ENCODE assay signal across 8 cellular contexts in genomic region chr13:77810430-77810829, GRCh38.
DNase-seq lines count a peak whose midpoint lies in the region; ATAC-seq and TF ChIP-seq lines count a peak whose summit lies in the region.

No MANE protein-coding gene starts in this region.

- no peak overlapping the region for H3K27ac ChIP-seq in A673 (ENCODE audit: low read depth, low read length, poor library complexity, severe bottlenecking)
- no peak overlapping the region for H3K27ac ChIP-seq in OCI-LY1 (ENCODE audit: low read depth, low read length, poor library complexity, severe bottlenecking)

- intact Hi-C loops in A673 (cut with micrococcal nuclease; ENCODE audit: unreplicated experiment) = no loop called here
- intact Hi-C loops in activated T-helper 2 cell treated with anti-CD3 and anti-CD28 coated beads, Interferon-gamma antibody, Interleukin-2, Interleukin-4, amounts not matched to agents 10 μg/mL and 5 μg/mL and 100 μg/mL, durations not matched to agents 14 hours and 24 hours and 36 hours (cut with micrococcal nuclease) = no loop called here

- POLR2A ChIA-PET in A673 (lab: Charles Lee; ENCODE audit: low non-redundant PET) = no interaction called here

- H3K36me3 Mint-ChIP-seq in glutamatergic neuron (ENCODE audit: unreplicated experiment) = no peaks in the 10 kb centered on the region
- H3K36me3 Mint-ChIP-seq in activated T-helper 2 cell treated with anti-CD3 and anti-CD28 coated beads, Interferon-gamma antibody, Interleukin-2, Interleukin-4, amounts not matched to agents 10 μg/mL and 5 μg/mL and 100 μg/mL, durations not matched to agents 14 hours and 24 hours and 36 hours (ENCODE audit: low read depth) = no peaks in the 10 kb centered on the region

- H3K4me1 Mint-ChIP-seq in glutamatergic neuron (ENCODE audit: low read depth, unreplicated experiment) = peaks cover 2% of the 10 kb centered on the region
- H3K4me1 Mint-ChIP-seq in activated T-helper 2 cell treated with anti-CD3 and anti-CD28 coated beads, Interferon-gamma antibody, Interleukin-2, Interleukin-4, amounts not matched to agents 10 μg/mL and 5 μg/mL and 100 μg/mL, durations not matched to agents 14 hours and 24 hours and 36 hours (ENCODE audit: low read depth) = no peaks in the 10 kb centered on the region

- peak; percentile 65 for TF ChIP-seq CTCF in A673 (conservative IDR thresholded peaks at IDR 0.05; ENCODE audit: low read depth, low read length)
- TF ChIP-seq CTCF in GM13976 (IDR thresholded peaks at IDR 0.05; ENCODE audit: borderline replicate concordance, control extremely low read depth, extremely low read depth, insufficient read depth, missing control alignments) = peak; percentile 19
- TF ChIP-seq CTCF in OCI-LY1 (IDR thresholded peaks at IDR 0.05; ENCODE audit: low read length) = peak; percentile 68
- peak; percentile 34 for TF ChIP-seq CTCF in glutamatergic neuron (IDR thresholded peaks at IDR 0.05; ENCODE audit: partially characterized antibody, unreplicated experiment)

- H3K27me3 Mint-ChIP-seq in glutamatergic neuron (ENCODE audit: unreplicated experiment) = no peaks in the 10 kb centered on the region
- peaks cover 13% of the 10 kb centered on the region for H3K27me3 Mint-ChIP-seq in activated T-helper 2 cell treated with anti-CD3 and anti-CD28 coated beads, Interferon-gamma antibody, Interleukin-2, Interleukin-4, amounts not matched to agents 10 μg/mL and 5 μg/mL and 100 μg/mL, durations not matched to agents 14 hours and 24 hours and 36 hours (ENCODE audit: low read depth)

- no peak overlapping the region for H3K9ac ChIP-seq in OCI-LY1 (ENCODE audit: low read length)

- no peak overlapping the region for H3K27ac Mint-ChIP-seq in glutamatergic neuron (ENCODE audit: unreplicated experiment)
- no peak overlapping the region for H3K27ac Mint-ChIP-seq in activated T-helper 2 cell treated with anti-CD3 and anti-CD28 coated beads, Interferon-gamma antibody, Interleukin-2, Interleukin-4, amounts not matched to agents 10 μg/mL and 5 μg/mL and 100 μg/mL, durations not matched to agents 14 hours and 24 hours and 36 hours

- no TSS peak for BruUV-seq in A673 (replicated peaks; lab: Mats Ljungman, UMichigan)

- no peak overlapping the region for H3K4me3 Mint-ChIP-seq in glutamatergic neuron (ENCODE audit: unreplicated experiment)
- H3K4me3 Mint-ChIP-seq in activated T-helper 2 cell treated with anti-CD3 and anti-CD28 coated beads, Interferon-gamma antibody, Interleukin-2, Interleukin-4, amounts not matched to agents 10 μg/mL and 5 μg/mL and 100 μg/mL, durations not matched to agents 14 hours and 24 hours and 36 hours (ENCODE audit: low read depth) = no peak overlapping the region

- CTCF ChIA-PET in A673 (lab: Charles Lee) = interaction anchor here (0.5 to 1.4 kb wide), 4 partner anchors 10 to 311 kb away, joined by 3 to 7 read pairs (median 5); no protein-coding TSS in a partner anchor

- H3K27me3 ChIP-seq in A673 (replicated peaks; ENCODE audit: insufficient read depth, low read depth, low read length, poor library complexity) (no peaks in the 10 kb centered on the region), OCI-LY1 (ENCODE audit: insufficient read depth, low read length) (no peaks in the 10 kb centered on the region)

- no peak overlapping the region for H3K4me2 ChIP-seq in OCI-LY1 (ENCODE audit: low read length)

- no peaks in the 10 kb centered on the region for H3K9me3 Mint-ChIP-seq in glutamatergic neuron (ENCODE audit: unreplicated experiment)
- H3K9me3 Mint-ChIP-seq in activated T-helper 2 cell treated with anti-CD3 and anti-CD28 coated beads, Interferon-gamma antibody, Interleukin-2, Interleukin-4, amounts not matched to agents 10 μg/mL and 5 μg/mL and 100 μg/mL, durations not matched to agents 14 hours and 24 hours and 36 hours = no peaks in the 10 kb centered on the region

- no peaks in the 10 kb centered on the region for H4K20me1 ChIP-seq in OCI-LY1 (ENCODE audit: insufficient read depth, low read length)

- no peaks in the 10 kb centered on the region for H3K9me2 ChIP-seq in OCI-LY1 (ENCODE audit: low read depth, low read length)

- H3K9me3 ChIP-seq in A673 (ENCODE audit: low read depth, low read length, poor library complexity, severe bottlenecking) = no peaks in the 10 kb centered on the region
- H3K9me3 ChIP-seq in OCI-LY1 (ENCODE audit: low read length) = no peaks in the 10 kb centered on the region

- peak; percentile 84 for ATAC-seq in HG02884 (IDR thresholded peaks at IDR 0.05; ENCODE audit: unreplicated experiment)

- H3K79me2 ChIP-seq in OCI-LY1 (ENCODE audit: insufficient read depth, low read length) = no peaks in the 10 kb centered on the region

- H3F3A ChIP-seq in OCI-LY1 (ENCODE audit: insufficient read depth, low read length) = no peaks in the 10 kb centered on the region

- H3K4me3 ChIP-seq in A673 (ENCODE audit: low read depth, low read length, poor library complexity, severe bottlenecking) = no peak overlapping the region
- no peak overlapping the region for H3K4me3 ChIP-seq in OCI-LY1 (ENCODE audit: low read depth, low read length, poor library complexity, severe bottlenecking)

- DNase-seq in A673 (ENCODE audit: low spot score) (peak; percentile 72), GM13976 (ENCODE audit: low spot score) (peak; percentile 21), glutamatergic neuron (no peak)
- DNase-seq in stimulated activated naive CD4-positive, alpha-beta T cell treated with Interleukin-2 at 50 U/mL for 16 hours (lab: John Stamatoyannopoulos, UW) = no peak
- DNase-seq in stimulated activated naive CD4-positive, alpha-beta T cell (lab: John Stamatoyannopoulos, UW) = no peak
- no peak for DNase-seq in activated T-helper 2 cell treated with anti-CD3 and anti-CD28 coated beads, Interferon-gamma antibody, Interleukin-2, Interleukin-4, amounts not matched to agents 10 μg/mL and 5 μg/mL and 100 μg/mL, durations not matched to agents 14 hours and 24 hours and 36 hours (ENCODE audit: low spot score)

- H3K4me1 ChIP-seq in A673 (ENCODE audit: insufficient read depth, low read length, poor library complexity, severe bottlenecking) (peaks cover 5% of the 10 kb centered on the region), OCI-LY1 (ENCODE audit: insufficient read depth, low read length, severe bottlenecking) (no peaks in the 10 kb centered on the region)

- H2AFZ ChIP-seq in OCI-LY1 (ENCODE audit: low read length) = no peak overlapping the region

- H3K36me3 ChIP-seq in A673 (ENCODE audit: insufficient read depth, low read length, poor library complexity, severe bottlenecking) = no peaks in the 10 kb centered on the region
- H3K36me3 ChIP-seq in OCI-LY1 (ENCODE audit: insufficient read depth, low read length) = no peaks in the 10 kb centered on the region

- in situ Hi-C loops in GM13976 (cut with MboI; ENCODE audit: low sequenced_read_pairs, unreplicated experiment) = no loop called here

Comparison
In these comparisons a context has a peak if more than half of its experiments do, and no peak if none do; other contexts are left out.
1. DNase-seq: peak in A673 (single experiment) and GM13976 (single experiment); none in glutamatergic neuron (single experiment), stimulated activated naive CD4-positive, alpha-beta T cell treated with Interleukin-2 at 50 U/mL for 16 hours (single experiment), stimulated activated naive CD4-positive, alpha-beta T cell (0 of 6) and activated T-helper 2 cell treated with anti-CD3 and anti-CD28 coated beads, Interferon-gamma antibody, Interleukin-2, Interleukin-4, amounts not matched to agents 10 μg/mL and 5 μg/mL and 100 μg/mL, durations not matched to agents 14 hours and 24 hours and 36 hours (single experiment).
2. Peak in every context shown above with its lines, with median percentiles within 50 percentile points of each other: CTCF ChIP-seq.